Comparison of ENCODE assay signal across 8 cellular contexts in genomic region chr10:95906675-95907453, GRCh38. TPM values are rescaled to one million over a fixed set of nuclear protein-coding genes. Genes with fewer than 3 reads are reported as not detected.
DNase-seq lines count a peak whose midpoint lies in the region; ATAC-seq and TF ChIP-seq lines count a peak whose summit lies in the region.

No MANE protein-coding gene starts in this region.

- peak overlapping the region; percentile 76 to 90 (median 83) for H3K27ac Mint-ChIP-seq in CD4-positive, alpha-beta memory T cell

- H3K27me3 ChIP-seq in CD4-positive, alpha-beta memory T cell (ENCODE audit: insufficient read depth, low read length) = no peaks in the 10 kb centered on the region
- H3K27me3 ChIP-seq in adrenal gland (no peaks in the 10 kb centered on the region), aorta (ENCODE audit: control insufficient read depth in 1 of 2, insufficient read depth in 2 of 2, low read length in 1 of 2) (no peaks in the 10 kb centered on the region)

- no peaks in the 10 kb centered on the region for H3K9me3 Mint-ChIP-seq in CD4-positive, alpha-beta memory T cell

- peak in 2 of 5 donors; percentile 22 to 39 for DNase-seq in CD4-positive, alpha-beta memory T cell
- DNase-seq in RPMI8226 = peak; percentile 63
- peak; percentile 51 to 79 (median 62) for DNase-seq in adrenal gland
- peak; percentile 31 for DNase-seq in left ventricle myocardium superior
- DNase-seq in posterior vena cava (ENCODE audit: low spot score) = peak; percentile 78
- DNase-seq in aorta = peak in 1 of 2 donors; percentile 60

- POLR2A ChIA-PET in CD4-positive, alpha-beta memory T cell (lab: Charles Lee; ENCODE audit: partially characterized antibody) = interaction anchor here (0.5 to 1.8 kb wide), 6 partner anchors 136 to 257 kb away, joined by 3 to 16 read pairs (median 5); partner anchors contain the start of genes CCNJ, TCTN3 and ZNF518A

- H3K4me1 ChIP-seq in CD4-positive, alpha-beta memory T cell (ENCODE audit: insufficient read depth, low read length) = no peaks in the 10 kb centered on the region
- peaks cover 23 to 30% of the 10 kb centered on the region in 2 donors for H3K4me1 ChIP-seq in adrenal gland (replicated peaks in 1 of 2)
- peaks cover 0 to 5% of the 10 kb centered on the region in 2 donors for H3K4me1 ChIP-seq in aorta (ENCODE audit: control insufficient read depth in 1 of 2, insufficient read depth in 2 of 2, low read length in 2 of 2)

- H3K4me3 Mint-ChIP-seq in CD4-positive, alpha-beta memory T cell = peak overlapping the region; percentile 91 to 96 (median 93)

- CTCF ChIA-PET in CD4-positive, alpha-beta memory T cell (lab: Charles Lee; ENCODE audit: partially characterized antibody) = interaction anchor here (0.6 to 2.6 kb wide), 6 partner anchors 33 to 213 kb away, joined by 3 to 19 read pairs (median 3); partner anchors contain the start of gene TCTN3

- H3K27me3 Mint-ChIP-seq in CD4-positive, alpha-beta memory T cell = no peaks in the 10 kb centered on the region

- peak in 3 of 6 experiments; percentile 3 to 24 (median 4) for TF ChIP-seq CTCF in adrenal gland (IDR thresholded peaks at IDR 0.05)

- peaks cover 8 to 15% (median 12%) of the 10 kb centered on the region in 4 donors for H3K4me1 Mint-ChIP-seq in CD4-positive, alpha-beta memory T cell

- peak overlapping the region; percentile 73 to 86 for H3K4me3 ChIP-seq in CD4-positive, alpha-beta memory T cell (ENCODE audit: low read length in 2 of 2)
- H3K4me3 ChIP-seq in adrenal gland (peak overlapping the region; percentile 19 to 80 (median 58)), aorta (ENCODE audit: low read length in 2 of 2) (peak overlapping the region; percentile 53 to 65)

- no peaks in the 10 kb centered on the region for H3K9me3 ChIP-seq in CD4-positive, alpha-beta memory T cell (ENCODE audit: control insufficient read depth in 1 of 2, low read length in 2 of 2)
- H3K9me3 ChIP-seq in adrenal gland (replicated peaks in 1 of 3) (no peaks in the 10 kb centered on the region), aorta (ENCODE audit: control insufficient read depth, low read length) (no peaks in the 10 kb centered on the region)

- TF ChIP-seq POLR2A in adrenal gland (IDR thresholded peaks at IDR 0.05) = no peak

- ATAC-seq in GM19351 (IDR thresholded peaks at IDR 0.05; ENCODE audit: unreplicated experiment) = peak; percentile 44
- ATAC-seq in HG03521 (IDR thresholded peaks at IDR 0.05; ENCODE audit: unreplicated experiment) = peak; percentile 37
- ATAC-seq in left ventricle myocardium superior = peak; percentile 64
- ATAC-seq in aorta (ENCODE audit: low FRiP score) = peak; percentile 82

- peak overlapping the region; percentile 58 for H3K27ac ChIP-seq in CD4-positive, alpha-beta memory T cell (ENCODE audit: low read depth, low read length)
- peak overlapping the region; percentile 75 to 93 (median 85) for H3K27ac ChIP-seq in adrenal gland
- H3K27ac ChIP-seq in aorta (ENCODE audit: low read depth in 1 of 2, low read length in 2 of 2) = peak overlapping the region; percentile 34 to 87

- intact Hi-C loops in CD4-positive, alpha-beta memory T cell (cut with micrococcal nuclease) = loop anchor here (1.0 to 5.0 kb wide), 4 partner anchors 135 to 346 kb away; partner anchors contain the start of genes CCNJ, SORBS1 and ZNF518A
- intact Hi-C loops in adrenal gland (cut with DNase I) (no loop called here), left ventricle myocardium superior (cut with micrococcal nuclease) (no loop called here), posterior vena cava (cut with DNase I) (no loop called here), aorta (cut with DNase I) (no loop called here)

- peaks cover 3% of the 10 kb centered on the region for H3K36me3 ChIP-seq in CD4-positive, alpha-beta memory T cell (ENCODE audit: insufficient read depth, low read length)
- H3K36me3 ChIP-seq in adrenal gland (replicated peaks in 1 of 2) (peaks cover 0 to 4% of the 10 kb centered on the region in 2 donors), aorta (ENCODE audit: control insufficient read depth in 1 of 2, insufficient read depth in 2 of 2, low read length in 1 of 2) (no peaks in the 10 kb centered on the region)

- WGBS in adrenal gland, 4 donors = 4 to 7% (median 5%) methylated on average over 22 of the region's 22 CpGs
- 7 to 8% methylated on average over 22 of the region's 22 CpGs for WGBS in aorta, 2 donors

- H3K36me3 Mint-ChIP-seq in CD4-positive, alpha-beta memory T cell = peaks cover 0 to 4% of the 10 kb centered on the region in 2 donors

RNA-seq across cellular contexts. Expression of gene CC2D2B, which starts 0.9 kb away (rescaled TPM):
- total RNA-seq in CD4-positive, alpha-beta memory T cell = under 1 TPM in 1 of 2 experiments, not detected in 1; 0.15 TPM
- polyA plus RNA-seq in CD4-positive, alpha-beta memory T cell = under 1 TPM in 1 of 2 donors, not detected in 1; 0.10 TPM
- 1 to 10 TPM in 3 of 8 donors, under 1 TPM in 4, not detected in 1; 0.66 to 2.7 (median 0.99) TPM for total RNA-seq in adrenal gland
- 1 to 10 TPM in 1 of 3 donors, under 1 TPM in 2; 0.29 to 1.5 (median 0.81) TPM for polyA plus RNA-seq in adrenal gland
- 0.45 TPM for total RNA-seq in left ventricle myocardium superior
- 1 to 10 TPM; 4.6 to 5.8 TPM for total RNA-seq in posterior vena cava
- 10 to 100 TPM; 11.8 to 12.2 TPM for total RNA-seq in aorta
- 1 to 10 TPM in 1 of 2 donors, under 1 TPM in 1; 0.13 to 2.5 TPM for polyA plus RNA-seq in aorta
